ENCODE assay signal across 20 cellular contexts in genomic region chr1:60655799-60656355, GRCh38.
"Had no signal": no experiment of that assay in that cellular context is flagged by ENCODE, and none has a peak within 500 bp of the region (broad histone marks: within the 10 kb centered on the region; RNA-seq: fewer than 3 reads in every experiment).

No MANE protein-coding gene starts in this region.

- H3K36me3 ChIP-seq: brain microvascular endothelial cell, colonic mucosa, esophagus muscularis mucosa, neural progenitor cell, prostate gland, upper lobe of left lung had no signal

- H3K4me3 ChIP-seq: colonic mucosa, esophagus muscularis mucosa, mucosa of descending colon, neural progenitor cell, prostate gland, testis, upper lobe of left lung had no signal

- ATAC-seq: left ventricle myocardium superior, mucosa of descending colon, right cardiac atrium had no signal

- H3K9me3 ChIP-seq: colonic mucosa, mucosa of descending colon, prostate gland, testis had no signal

- DNase-seq: activated B cell treated with CpG ODN at 0.5 μM for 24 hours; activated CD4-positive, alpha-beta memory T cell treated with anti-CD3 and anti-CD28 coated beads for 36 hours; activated CD4-positive, alpha-beta T cell treated with anti-CD3 and anti-CD28 coated beads for 4 hours; activated naive CD4-positive, alpha-beta T cell; activated naive CD8-positive, alpha-beta T cell treated with anti-CD3 and anti-CD28 coated beads for 36 hours; activated T-cell treated with anti-CD3 and anti-CD28 coated beads for 4 hours; brain microvascular endothelial cell; colonic mucosa; immature natural killer cell; left ventricle myocardium superior; mucosa of descending colon; naive B cell; right cardiac atrium; T-helper 1 cell; T-helper 9 cell; testis; upper lobe of left lung had no signal

- H3K27me3 ChIP-seq: brain microvascular endothelial cell, colonic mucosa, esophagus muscularis mucosa, neural progenitor cell, testis, upper lobe of left lung had no signal

- H3K27ac ChIP-seq: brain microvascular endothelial cell, colonic mucosa, esophagus muscularis mucosa, neural progenitor cell, prostate gland, testis, upper lobe of left lung had no signal

- H3K4me1 ChIP-seq: colonic mucosa, esophagus muscularis mucosa, prostate gland, testis, upper lobe of left lung had no signal
